ENCODE assay signal across 2 cellular contexts in genomic region chr7:107879400-107880035, GRCh38.
TF ChIP-seq lines count a peak whose summit lies in the region.

No MANE protein-coding gene starts in this region.

TF ChIP-seq in IMR-90, 13 proteins besides CTCF, POLR2A, EP300 and RAD21:
- no peak for TF ChIP-seq ELK1 (IDR thresholded peaks at IDR 0.05; ENCODE audit: borderline replicate concordance, low read depth, low read length)
- TF ChIP-seq SMC3 (IDR thresholded peaks at IDR 0.05; ENCODE audit: low read depth, low read length) = peak; percentile 70
- TF ChIP-seq NFE2L2 (IDR thresholded peaks at IDR 0.05; ENCODE audit: low read depth, low read length) = no peak
- peak; percentile 68; the same call in 1 of the 2 replicates for TF ChIP-seq FOS (IDR thresholded peaks at IDR 0.05; ENCODE audit: low read depth, low read length)

TF ChIP-seq in K562, 482 proteins besides CTCF, POLR2A, EP300 and RAD21 (continues in another document):
- TF ChIP-seq SRSF9 (IDR thresholded peaks at IDR 0.05; ENCODE audit: borderline replicate concordance, low read depth, low read length) (no peak), HMG20B (CRISPR knock-in tag; IDR thresholded peaks at IDR 0.05) (no peak), RCOR1 (IDR thresholded peaks at IDR 0.05; ENCODE audit: borderline replicate concordance in 1 of 2, low read depth in 2 of 2, low read length in 2 of 2) (peak in 1 of 2 experiments; percentile 24; a peak in 1 of 4 replicates), U2AF1 (optimal IDR thresholded peaks at IDR 0.05; ENCODE audit: low read depth, low read length) (no peak), HDAC8 (tag; IDR thresholded peaks at IDR 0.05) (no peak), ZBTB7A (IDR thresholded peaks at IDR 0.05; ENCODE audit: borderline replicate concordance, control insufficient read depth, low read depth, low read length) (no peak), SFPQ (IDR thresholded peaks at IDR 0.05; ENCODE audit: low read depth, low read length) (no peak), ZNF280B (CRISPR knock-in tag; IDR thresholded peaks at IDR 0.05) (no peak), SMARCE1 (IDR thresholded peaks at IDR 0.05) (peak; percentile 75; the same call in 1 of the 2 replicates), FIP1L1 (IDR thresholded peaks at IDR 0.05; ENCODE audit: low read depth, low read length, poor library complexity, severe bottlenecking) (no peak), ZNF780A (CRISPR knock-in tag; IDR thresholded peaks at IDR 0.05) (no peak), MTF1 (CRISPR knock-in tag; IDR thresholded peaks at IDR 0.05; ENCODE audit: borderline replicate concordance) (no peak), HBP1 (CRISPR knock-in tag; IDR thresholded peaks at IDR 0.05) (no peak), RBM25 (IDR thresholded peaks at IDR 0.05; ENCODE audit: low read depth, low read length, severe bottlenecking) (no peak), SMC3 (conservative IDR thresholded peaks at IDR 0.05; ENCODE audit: insufficient read depth, low read depth, low read length) (peak; percentile 79), SMAD4 (CRISPR knock-in tag; conservative IDR thresholded peaks at IDR 0.05) (no peak), MIER1 (IDR thresholded peaks at IDR 0.05; ENCODE audit: low read depth) (no peak), ETS2 (tag; IDR thresholded peaks at IDR 0.05; ENCODE audit: borderline replicate concordance, poor library complexity, severe bottlenecking) (no peak), DDX20 (tag; IDR thresholded peaks at IDR 0.05; ENCODE audit: low read depth) (no peak), RNF219 (CRISPR knock-in tag; IDR thresholded peaks at IDR 0.05) (no peak), ZNF133 (CRISPR knock-in tag; IDR thresholded peaks at IDR 0.05) (no peak), ZNF143 (CRISPR knock-in tag; IDR thresholded peaks at IDR 0.05) (no peak), GABPA (tag; conservative IDR thresholded peaks at IDR 0.05; ENCODE audit: low read depth) (no peak), ELK1 (CRISPR knock-in tag; IDR thresholded peaks at IDR 0.05) (no peak), ZNF23 (CRISPR knock-in tag; IDR thresholded peaks at IDR 0.05) (no peak), TSHZ1 (CRISPR knock-in tag; IDR thresholded peaks at IDR 0.05) (no peak), JUND (IDR thresholded peaks at IDR 0.05; ENCODE audit: borderline replicate concordance, low read depth, low read length) (peak; percentile 91), JUND (tag; IDR thresholded peaks at IDR 0.05; ENCODE audit: borderline replicate concordance, low read depth, low read length) (peak; percentile 97), ZNF224 (CRISPR knock-in tag; IDR thresholded peaks at IDR 0.05) (no peak), ZNF212 (CRISPR knock-in tag; IDR thresholded peaks at IDR 0.05) (no peak), DMBX1 (CRISPR knock-in tag; IDR thresholded peaks at IDR 0.05; ENCODE audit: borderline replicate concordance) (no peak), RBM34 (IDR thresholded peaks at IDR 0.05; ENCODE audit: borderline replicate concordance, insufficient read depth, low read length) (no peak), PRDM10 (IDR thresholded peaks at IDR 0.05; ENCODE audit: partially characterized antibody) (no peak), FOXJ3 (CRISPR knock-in tag; IDR thresholded peaks at IDR 0.05) (no peak), GATAD2B (IDR thresholded peaks at IDR 0.05; ENCODE audit: borderline replicate concordance) (peak; percentile 83), KDM4B (IDR thresholded peaks at IDR 0.05; ENCODE audit: borderline replicate concordance in 2 of 2, low read depth in 1 of 2) (no peak), FUS (optimal IDR thresholded peaks at IDR 0.05; ENCODE audit: low read depth, low read length) (no peak), TEAD4 (IDR thresholded peaks at IDR 0.05; ENCODE audit: low read length) (peak; percentile 21; the same call in 1 of the 2 replicates), TEAD4 (CRISPR knock-in tag; IDR thresholded peaks at IDR 0.05; ENCODE audit: borderline replicate concordance) (no peak), STAT5A (IDR thresholded peaks at IDR 0.05; ENCODE audit: borderline replicate concordance, low read length) (no peak), HDAC6 (IDR thresholded peaks at IDR 0.05; ENCODE audit: low read depth, low read length) (no peak), ZNF408 (CRISPR knock-in tag; IDR thresholded peaks at IDR 0.05; ENCODE audit: low read depth) (no peak), EGR1 (conservative IDR thresholded peaks at IDR 0.05) (no peak), ZFPM2 (CRISPR knock-in tag; IDR thresholded peaks at IDR 0.05) (peak; percentile 70; the same call in 1 of the 2 replicates), ZNF134 (CRISPR knock-in tag; conservative IDR thresholded peaks at IDR 0.05) (no peak), FOXK1 (CRISPR knock-in tag; IDR thresholded peaks at IDR 0.05; ENCODE audit: borderline replicate concordance) (no peak)
